In the genomic region with DNA sequence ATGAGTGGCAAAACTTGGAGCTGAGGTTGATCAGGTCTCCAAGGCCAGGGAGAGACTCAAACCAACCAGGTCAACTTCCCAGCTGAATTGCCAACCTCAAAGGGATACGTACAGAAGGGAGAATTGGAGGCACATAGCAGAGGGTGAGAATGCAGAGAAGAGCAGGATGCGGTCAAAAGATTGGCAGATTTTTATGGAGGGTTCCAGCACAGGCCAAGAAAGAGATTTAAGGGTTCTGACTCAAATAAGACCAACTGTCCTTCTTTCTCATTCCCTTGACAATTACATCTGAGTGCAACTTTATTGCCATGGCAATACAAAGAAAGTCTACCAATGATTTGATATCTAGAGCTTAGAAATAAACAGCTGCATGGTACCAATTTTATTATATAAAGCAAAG, we compare ENCODE assay signal across 14 cellular contexts. TPM values are rescaled to one million over a fixed set of nuclear protein-coding genes. Genes with fewer than 3 reads are reported as not detected.
DNase-seq lines count a peak whose midpoint lies in the region; ATAC-seq and TF ChIP-seq lines count a peak whose summit lies in the region.
"Had no signal": no experiment of that assay in that cellular context is flagged by ENCODE, and none has a peak within 500 bp of the region (broad histone marks: within the 10 kb centered on the region; RNA-seq: fewer than 3 reads in every experiment).

No MANE protein-coding gene starts in this region.

- intact Hi-C loops in esophagus muscularis mucosa (cut with DNase I), result no loop called here
- intact Hi-C loops in CD8-positive, alpha-beta T cell (cut with DNase I, micrococcal nuclease), result no loop called here

- no peak overlapping the region for H3K4me3 Mint-ChIP-seq in CD8-positive, alpha-beta T cell
- H3K4me3 Mint-ChIP-seq: CD4-positive, CD25-positive, alpha-beta regulatory T cell; H9 had no signal

- TF ChIP-seq EP300 in esophagus muscularis mucosa (IDR thresholded peaks at IDR 0.05), result no peak

- H3K36me3 ChIP-seq in esophagus muscularis mucosa, result no peaks in the 10 kb centered on the region
- no peaks in the 10 kb centered on the region for H3K36me3 ChIP-seq in CD8-positive, alpha-beta T cell (ENCODE audit: insufficient read depth, low read length)
- H3K36me3 ChIP-seq: BLaER1 had no signal

- CTCF ChIA-PET in CD8-positive, alpha-beta T cell (lab: Charles Lee), result interaction anchor here (1.3 kb wide), 1 partner anchor 12 kb away, joined by 4 read pairs; no protein-coding TSS in a partner anchor

- TF ChIP-seq POLR2A in esophagus muscularis mucosa (IDR thresholded peaks at IDR 0.05; ENCODE audit: low read depth), result no peak

- no peaks in the 10 kb centered on the region for H3K36me3 Mint-ChIP-seq in CD8-positive, alpha-beta T cell
- H3K36me3 Mint-ChIP-seq: CD4-positive, CD25-positive, alpha-beta regulatory T cell had no signal

- H3K9me3 ChIP-seq in esophagus muscularis mucosa, result no peaks in the 10 kb centered on the region
- H3K9me3 ChIP-seq in CD8-positive, alpha-beta T cell (ENCODE audit: low read length), result no peaks in the 10 kb centered on the region
- H3K9me3 ChIP-seq: BLaER1 had no signal

- no peaks in the 10 kb centered on the region for H3K27me3 Mint-ChIP-seq in CD8-positive, alpha-beta T cell (ENCODE audit: low read depth)
- H3K27me3 Mint-ChIP-seq: CD4-positive, CD25-positive, alpha-beta regulatory T cell had no signal

- H3K9me3 Mint-ChIP-seq in CD8-positive, alpha-beta T cell, result no peaks in the 10 kb centered on the region
- H3K9me3 Mint-ChIP-seq: CD4-positive, CD25-positive, alpha-beta regulatory T cell; H9 had no signal

- peak overlapping the region; percentile 13 to 44 (median 36) for H3K27ac ChIP-seq in esophagus muscularis mucosa (replicated peaks in 1 of 4)
- no peak overlapping the region for H3K27ac ChIP-seq in CD8-positive, alpha-beta T cell (ENCODE audit: low read depth, low read length)
- H3K27ac ChIP-seq: BLaER1 had no signal

- H3K27ac Mint-ChIP-seq in CD8-positive, alpha-beta T cell, result no peak overlapping the region
- H3K27ac Mint-ChIP-seq: CD4-positive, CD25-positive, alpha-beta regulatory T cell; H9 had no signal

- DNase-seq in AG10803 (ENCODE audit: low read depth), result peak; percentile 55
- DNase-seq in LHCN-M2 (ENCODE audit: low read depth), result peak; percentile 60
- DNase-seq in esophagus muscularis mucosa (ENCODE audit: extremely low spot score), result no peak
- no peak for DNase-seq in NCI-H2029 (lab: John Stamatoyannopoulos, UW)
- no peak for DNase-seq in CD8-positive, alpha-beta T cell
- DNase-seq: Calu3; CD4-positive, CD25-positive, alpha-beta regulatory T cell; DMS 273 treated with DMSO at 0.1 percent for 48 hours; GOT3; H9 had no signal

- ATAC-seq in GM21723 (IDR thresholded peaks at IDR 0.05; ENCODE audit: unreplicated experiment) (no peak), HG02763 (IDR thresholded peaks at IDR 0.05; ENCODE audit: unreplicated experiment) (no peak)
- ATAC-seq in CD8-positive, alpha-beta T cell, result no peak
- ATAC-seq: K562 had no signal

- no peak for TF ChIP-seq CTCF in AG10803 (conservative IDR thresholded peaks at IDR 0.05; ENCODE audit: low read length)
- no peak for TF ChIP-seq CTCF in esophagus muscularis mucosa (IDR thresholded peaks at IDR 0.05)
- TF ChIP-seq CTCF in CD8-positive, alpha-beta T cell (IDR thresholded peaks at IDR 0.05), result no peak

- H3K4me3 ChIP-seq in AG10803 (ENCODE audit: low read length) (no peak overlapping the region), esophagus muscularis mucosa (no peak overlapping the region)
- H3K4me3 ChIP-seq in CD8-positive, alpha-beta T cell (ENCODE audit: low read depth, low read length), result no peak overlapping the region
- H3K4me3 ChIP-seq: BLaER1, K562 had no signal

- 61% methylated on average over 2 of the region's 2 CpGs for WGBS in esophagus muscularis mucosa

- H3K4me1 ChIP-seq in esophagus muscularis mucosa, result peaks cover 3 to 61% (median 53%) of the 10 kb centered on the region in 4 donors
- no peaks in the 10 kb centered on the region for H3K4me1 ChIP-seq in CD8-positive, alpha-beta T cell (ENCODE audit: insufficient read depth, low read length)

- POLR2A ChIA-PET in CD8-positive, alpha-beta T cell (lab: Charles Lee), result no interaction called here

- no peaks in the 10 kb centered on the region for H3K27me3 ChIP-seq in esophagus muscularis mucosa
- H3K27me3 ChIP-seq in CD8-positive, alpha-beta T cell (ENCODE audit: insufficient read depth, low read length), result no peaks in the 10 kb centered on the region
- H3K27me3 ChIP-seq: BLaER1 had no signal

- no peaks in the 10 kb centered on the region for H3K4me1 Mint-ChIP-seq in CD8-positive, alpha-beta T cell (ENCODE audit: low read depth)
- H3K4me1 Mint-ChIP-seq: CD4-positive, CD25-positive, alpha-beta regulatory T cell had no signal

RNA-seq across cellular contexts. Expression of gene SCG5, which starts 33.2 kb away (rescaled TPM):
- total RNA-seq in LHCN-M2 (2014; rRNA removed) (1.2 and 2.8 TPM in 2 replicates), esophagus muscularis mucosa (1 to 10 TPM; 1.2 to 6.6 (median 2.9) TPM)
- 15.0 TPM for polyA plus RNA-seq in LHCN-M2 (2012)
- not detected for total RNA-seq in CD8-positive, alpha-beta T cell
- total RNA-seq: Calu3 had no signal

RNA-seq across cellular contexts. Expression of gene GREM1, which starts 43.1 kb away (rescaled TPM):
- total RNA-seq in LHCN-M2 (2014; rRNA removed) (123 and 138 TPM in 2 replicates), esophagus muscularis mucosa (10 to 100 TPM in 3 of 4 donors, 1 to 10 TPM in 1; 8.6 to 46.1 (median 37.0) TPM)
- polyA plus RNA-seq in LHCN-M2 (2012), result 829 TPM
- total RNA-seq in CD8-positive, alpha-beta T cell, result not detected
- total RNA-seq: Calu3; CD4-positive, CD25-positive, alpha-beta regulatory T cell had no signal
- polyA plus RNA-seq: CD4-positive, CD25-positive, alpha-beta regulatory T cell had no signal

RNA-seq across cellular contexts. Expression of gene ARHGAP11A, which starts 59.4 kb away (rescaled TPM):
- total RNA-seq in LHCN-M2 (2014; rRNA removed) (61.6 and 65.3 TPM in 2 replicates), esophagus muscularis mucosa (1 to 10 TPM in 1 of 4 donors, under 1 TPM in 3; 0.78 to 1.3 (median 0.91) TPM)
- 25.5 TPM for polyA plus RNA-seq in LHCN-M2 (2012)
- total RNA-seq in CD8-positive, alpha-beta T cell, result 1 to 10 TPM; 3.7 to 5.0 TPM

Comparison
In these comparisons a context has a peak if more than half of its experiments do, and no peak if none do; other contexts are left out.
1. DNase-seq: peak in AG10803 (single experiment) and LHCN-M2 (single experiment); none in esophagus muscularis mucosa (single experiment), NCI-H2029 (single experiment) and CD8-positive, alpha-beta T cell (0 of 7).
2. RNA of gene GREM1, which starts 43.1 kb away (total RNA-seq): 123 to 138 TPM in LHCN-M2 and 8.6 to 46.1 TPM in esophagus muscularis mucosa; not detected in CD8-positive, alpha-beta T cell; every median in the first group is over 4 times any median in the second.
3. RNA of gene ARHGAP11A, which starts 59.4 kb away (total RNA-seq): 61.6 to 65.3 TPM in LHCN-M2; 3.7 to 5.0 TPM in CD8-positive, alpha-beta T cell and 0.78 to 1.3 TPM in esophagus muscularis mucosa; every median in the first group is over 10 times any median in the second.